Comparison of ENCODE assay signal across 15 cellular contexts in the genomic region with DNA sequence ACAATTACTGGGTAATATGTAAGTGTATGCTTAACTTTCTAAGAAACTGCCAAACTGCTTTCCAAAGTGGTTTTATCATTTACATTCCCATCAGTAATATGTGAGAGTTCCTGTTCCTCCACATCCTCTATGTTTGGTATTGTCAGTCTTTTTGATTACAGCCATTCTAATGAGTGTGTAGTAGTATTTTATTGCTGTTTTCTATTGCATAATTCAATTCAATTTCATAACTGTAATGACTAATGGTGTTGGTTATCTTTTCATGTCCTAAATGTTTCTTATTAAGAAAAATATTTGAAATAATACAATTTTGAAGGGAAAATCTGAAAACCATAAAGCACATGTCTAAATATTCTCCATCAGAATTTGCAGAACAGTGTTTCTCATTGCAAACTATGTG.
"Had no signal": no experiment of that assay in that cellular context is flagged by ENCODE, and none has a peak within 500 bp of the region (broad histone marks: within the 10 kb centered on the region; RNA-seq: fewer than 3 reads in every experiment).

No MANE protein-coding gene starts in this region.

- ATAC-seq: effector memory CD8-positive, alpha-beta T cell; naive thymus-derived CD4-positive, alpha-beta T cell had no signal

- H3K9me3 Mint-ChIP-seq: effector memory CD8-positive, alpha-beta T cell; naive thymus-derived CD4-positive, alpha-beta T cell; stimulated activated naive CD8-positive, alpha-beta T cell treated with anti-CD3 and anti-CD28 coated beads, Interleukin-15, amount 100 ng/mL, for 72 hours had no signal

- H3K9ac ChIP-seq: neural progenitor cell had no signal

- H3K9me3 ChIP-seq: right atrium auricular region, suprapubic skin, transverse colon, uterus had no signal

- H3K27me3 ChIP-seq: neural progenitor cell, right atrium auricular region, suprapubic skin, transverse colon, uterus had no signal

- H3K27ac ChIP-seq: right atrium auricular region, suprapubic skin, transverse colon, uterus had no signal

- H3K4me3 ChIP-seq: neural progenitor cell, right atrium auricular region, suprapubic skin, transverse colon, uterus had no signal

- H3K36me3 Mint-ChIP-seq: neural progenitor cell had no signal

- H3K36me3 ChIP-seq: neural progenitor cell, right atrium auricular region, suprapubic skin, transverse colon, uterus had no signal

- H2AFZ ChIP-seq: neural progenitor cell had no signal

- H3K4me1 ChIP-seq: right atrium auricular region, transverse colon, uterus had no signal

- H3K27me3 Mint-ChIP-seq: effector memory CD8-positive, alpha-beta T cell; stimulated activated naive CD8-positive, alpha-beta T cell treated with anti-CD3 and anti-CD28 coated beads, Interleukin-15, amount 100 ng/mL, for 72 hours had no signal

- DNase-seq: activated CD4-positive, alpha-beta T cell treated with anti-CD3 and anti-CD28 coated beads, Interleukin-2, amount 50 U/mL, for 4 hours; activated naive CD4-positive, alpha-beta T cell; amniotic stem cell; dermis blood vessel endothelial cell; effector memory CD8-positive, alpha-beta T cell; left cardiac atrium; T-helper 1 cell; transverse colon; uterus had no signal

- H3K4me3 Mint-ChIP-seq: effector memory CD8-positive, alpha-beta T cell; neural progenitor cell had no signal

- H3K27ac Mint-ChIP-seq: effector memory CD8-positive, alpha-beta T cell; progenitor cell of endocrine pancreas had no signal
